ENCODE assay signal across 18 cellular contexts in the genomic region with DNA sequence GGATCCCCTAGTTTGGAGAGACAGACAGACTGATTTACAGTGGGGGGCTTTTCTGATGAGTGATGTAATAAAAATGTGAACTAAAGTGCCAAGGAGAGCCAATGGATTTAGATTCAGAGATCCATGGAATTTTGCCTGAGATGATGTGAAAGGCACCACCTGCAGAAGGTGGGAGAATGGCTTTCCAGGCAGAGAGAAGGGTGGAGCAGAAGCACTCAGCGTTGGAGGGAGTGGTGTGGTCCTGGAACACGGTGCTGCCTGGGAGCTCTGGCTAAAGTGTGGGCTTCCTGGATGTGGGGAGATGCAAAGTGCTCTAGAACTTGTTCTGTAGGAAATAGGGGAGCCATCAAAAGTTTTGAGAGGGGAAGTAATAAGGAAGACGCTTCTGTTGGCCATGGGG. TPM values are rescaled to one million over a fixed set of nuclear protein-coding genes. Genes with fewer than 3 reads are reported as not detected.
A peak's percentile ranks its signal among the peaks of the same experiment; 100 is the strongest.
DNase-seq lines count a peak whose midpoint lies in the region; ATAC-seq and TF ChIP-seq lines count a peak whose summit lies in the region.
"Had no signal": no experiment of that assay in that cellular context is flagged by ENCODE, and none has a peak within 500 bp of the region (broad histone marks: within the 10 kb centered on the region; RNA-seq: fewer than 3 reads in every experiment).

No MANE protein-coding gene starts in this region.

- POLR2A ChIA-PET in CD4-positive, alpha-beta T cell (lab: Charles Lee) = no interaction called here
- POLR2A ChIA-PET in CD8-positive, alpha-beta memory T cell (lab: Charles Lee) = interaction anchor here (0.5 kb wide), 1 partner anchor 864 kb away, joined by 3 read pairs; no protein-coding TSS in a partner anchor

- no peaks in the 10 kb centered on the region for H3K36me3 ChIP-seq in CD8-positive, alpha-beta memory T cell (ENCODE audit: insufficient read depth, low read length)
- H3K36me3 ChIP-seq in effector memory CD4-positive, alpha-beta T cell (ENCODE audit: control insufficient read depth, insufficient read depth, low read length) = peaks cover 23% of the 10 kb centered on the region

- peaks cover 3% of the 10 kb centered on the region for H3K9me3 Mint-ChIP-seq in CD4-positive, alpha-beta T cell
- no peaks in the 10 kb centered on the region for H3K9me3 Mint-ChIP-seq in CD8-positive, alpha-beta memory T cell
- no peaks in the 10 kb centered on the region for H3K9me3 Mint-ChIP-seq in effector memory CD8-positive, alpha-beta T cell
- H3K9me3 Mint-ChIP-seq in natural killer cell treated with Interleukin-12 subunit alpha and Interleukin-12 subunit beta and Interleukin-15 and Interleukin-18, amount 100 ng/mL, for 72 hours = no peaks in the 10 kb centered on the region

- H3K27me3 ChIP-seq in CD4-positive, alpha-beta T cell (ENCODE audit: control insufficient read depth, insufficient read depth, low read length) = no peaks in the 10 kb centered on the region
- no peaks in the 10 kb centered on the region for H3K27me3 ChIP-seq in CD8-positive, alpha-beta memory T cell (ENCODE audit: insufficient read depth, low read length, poor library complexity, severe bottlenecking)
- H3K27me3 ChIP-seq in effector memory CD4-positive, alpha-beta T cell (replicated peaks; ENCODE audit: control insufficient read depth, insufficient read depth, low read length, poor library complexity, severe bottlenecking) = no peaks in the 10 kb centered on the region

- no peak overlapping the region for H3K4me3 ChIP-seq in CD8-positive, alpha-beta memory T cell (ENCODE audit: low read length)
- H3K4me3 ChIP-seq in effector memory CD4-positive, alpha-beta T cell (ENCODE audit: insufficient read depth, low read depth, low read length, poor library complexity, severe bottlenecking) = no peak overlapping the region

- H3K27ac ChIP-seq in CD4-positive, alpha-beta T cell (ENCODE audit: low read depth, low read length) = no peak overlapping the region
- no peak overlapping the region for H3K27ac ChIP-seq in CD8-positive, alpha-beta memory T cell (ENCODE audit: low read depth, low read length)
- H3K27ac ChIP-seq in effector memory CD4-positive, alpha-beta T cell (ENCODE audit: insufficient read depth, low read length, poor library complexity, severe bottlenecking) = no peak overlapping the region
- H3K27ac ChIP-seq: C4-2B had no signal

- no peaks in the 10 kb centered on the region for H3K9me3 ChIP-seq in CD4-positive, alpha-beta T cell (ENCODE audit: control insufficient read depth, low read length)
- no peaks in the 10 kb centered on the region for H3K9me3 ChIP-seq in CD8-positive, alpha-beta memory T cell (ENCODE audit: low read length)
- no peaks in the 10 kb centered on the region for H3K9me3 ChIP-seq in effector memory CD4-positive, alpha-beta T cell (ENCODE audit: control insufficient read depth, low read length)

- TF ChIP-seq CTCF in CD4-positive, alpha-beta T cell (IDR thresholded peaks at IDR 0.05) = no peak

- peaks cover 81% of the 10 kb centered on the region for H3K36me3 Mint-ChIP-seq in CD4-positive, alpha-beta T cell (ENCODE audit: low read depth)
- peaks cover 18 to 57% (median 23%) of the 10 kb centered on the region in 3 donors for H3K36me3 Mint-ChIP-seq in CD8-positive, alpha-beta memory T cell
- H3K36me3 Mint-ChIP-seq in effector memory CD8-positive, alpha-beta T cell (ENCODE audit: insufficient read depth) = peaks cover 28% of the 10 kb centered on the region
- H3K36me3 Mint-ChIP-seq in natural killer cell treated with Interleukin-12 subunit alpha and Interleukin-12 subunit beta and Interleukin-15 and Interleukin-18, amount 100 ng/mL, for 72 hours = peaks cover 25% of the 10 kb centered on the region

- H3K4me1 Mint-ChIP-seq in CD4-positive, alpha-beta T cell (ENCODE audit: low read depth) = peaks cover 63% of the 10 kb centered on the region
- peaks cover 73 to 86% (median 85%) of the 10 kb centered on the region in 3 donors for H3K4me1 Mint-ChIP-seq in CD8-positive, alpha-beta memory T cell
- peaks cover 33 to 61% of the 10 kb centered on the region in 2 donors for H3K4me1 Mint-ChIP-seq in effector memory CD8-positive, alpha-beta T cell (ENCODE audit: low read depth in 2 of 2)
- H3K4me1 Mint-ChIP-seq in natural killer cell treated with Interleukin-12 subunit alpha and Interleukin-12 subunit beta and Interleukin-15 and Interleukin-18, amount 100 ng/mL, for 72 hours (ENCODE audit: low read depth in 2 of 2) = peaks cover 60 to 66% of the 10 kb centered on the region in 2 donors

- CTCF ChIA-PET in CD4-positive, alpha-beta T cell (lab: Charles Lee) = interaction anchor here (0.6 kb wide), 1 partner anchor 961 kb away, joined by 3 read pairs; no protein-coding TSS in a partner anchor
- CTCF ChIA-PET in CD8-positive, alpha-beta memory T cell (lab: Charles Lee) = interaction anchor here (1.0 to 1.2 kb wide), 3 partner anchors 12 to 314 kb away, joined by 3 read pairs; no protein-coding TSS in a partner anchor

- no peak for DNase-seq in CD4-positive, alpha-beta T cell
- no peak for DNase-seq in CD8-positive, alpha-beta memory T cell
- no peak for DNase-seq in effector memory CD8-positive, alpha-beta T cell
- no peak for DNase-seq in natural killer cell treated with Interleukin-12 subunit alpha and Interleukin-12 subunit beta and Interleukin-15 and Interleukin-18, amount 100 ng/mL, for 72 hours (ENCODE audit: low spot score)
- DNase-seq in inferior parietal cortex (ENCODE audit: extremely low spot score) = no peak
- no peak for DNase-seq in effector memory CD4-positive, alpha-beta T cell
- DNase-seq: ACHN, Calu3, GF-D8, HCEC 1CT, NCI-H1105, NCI-H1694 treated with DMSO at 0.1 percent for 48 hours, NCI-H2107, NCI-H510A treated with DMSO at 0.1 percent for 48 hours, NCI-H774 had no signal

- peaks cover 13% of the 10 kb centered on the region for H3K4me1 ChIP-seq in CD8-positive, alpha-beta memory T cell (ENCODE audit: insufficient read depth, low read length)
- H3K4me1 ChIP-seq in effector memory CD4-positive, alpha-beta T cell (ENCODE audit: control insufficient read depth, insufficient read depth, low read length, poor library complexity, severe bottlenecking) = peaks cover 3% of the 10 kb centered on the region

- H3K27ac Mint-ChIP-seq in CD4-positive, alpha-beta T cell = peak overlapping the region; percentile 31
- H3K27ac Mint-ChIP-seq in CD8-positive, alpha-beta memory T cell = peak overlapping the region in 6 of 8 donors; percentile 3 to 87 (median 51)
- H3K27ac Mint-ChIP-seq in effector memory CD8-positive, alpha-beta T cell = peak overlapping the region; percentile 82 to 86
- H3K27ac Mint-ChIP-seq in natural killer cell treated with Interleukin-12 subunit alpha and Interleukin-12 subunit beta and Interleukin-15 and Interleukin-18, amount 100 ng/mL, for 72 hours = peak overlapping the region; percentile 88 to 94

- intact Hi-C loops in CD4-positive, alpha-beta T cell (cut with DNase I, micrococcal nuclease) = no loop called here

- no peak overlapping the region for H3K4me3 Mint-ChIP-seq in CD4-positive, alpha-beta T cell
- no peak overlapping the region for H3K4me3 Mint-ChIP-seq in CD8-positive, alpha-beta memory T cell
- no peak overlapping the region for H3K4me3 Mint-ChIP-seq in effector memory CD8-positive, alpha-beta T cell
- peak overlapping the region; percentile 42 for H3K4me3 Mint-ChIP-seq in natural killer cell treated with Interleukin-12 subunit alpha and Interleukin-12 subunit beta and Interleukin-15 and Interleukin-18, amount 100 ng/mL, for 72 hours

- no peak for ATAC-seq in CD4-positive, alpha-beta T cell (ENCODE audit: poor library complexity)
- no peak for ATAC-seq in effector memory CD8-positive, alpha-beta T cell (replicated peaks)
- ATAC-seq in natural killer cell treated with Interleukin-12 subunit alpha and Interleukin-12 subunit beta and Interleukin-15 and Interleukin-18, amount 100 ng/mL, for 72 hours = no peak
- ATAC-seq in GM21528 (IDR thresholded peaks at IDR 0.05; ENCODE audit: low FRiP score, unreplicated experiment) = no peak
- ATAC-seq: Right ventricle myocardium inferior had no signal

- H3K27me3 Mint-ChIP-seq in CD4-positive, alpha-beta T cell = no peaks in the 10 kb centered on the region
- no peaks in the 10 kb centered on the region for H3K27me3 Mint-ChIP-seq in CD8-positive, alpha-beta memory T cell
- H3K27me3 Mint-ChIP-seq in effector memory CD8-positive, alpha-beta T cell = no peaks in the 10 kb centered on the region
- H3K27me3 Mint-ChIP-seq in natural killer cell treated with Interleukin-12 subunit alpha and Interleukin-12 subunit beta and Interleukin-15 and Interleukin-18, amount 100 ng/mL, for 72 hours = no peaks in the 10 kb centered on the region

RNA-seq across cellular contexts. Expression of gene IQGAP2, which starts 57.0 kb away (rescaled TPM):
- total RNA-seq in CD4-positive, alpha-beta T cell = 10 to 100 TPM; 58.8 TPM
- 10 to 100 TPM; 51.4 to 62.5 TPM for total RNA-seq in CD8-positive, alpha-beta memory T cell
- 70.5 TPM for polyA plus RNA-seq in CD8-positive, alpha-beta memory T cell
- total RNA-seq in natural killer cell treated with Interleukin-12 subunit alpha and Interleukin-12 subunit beta and Interleukin-15 and Interleukin-18, amount 100 ng/mL, for 72 hours = 100 to 1,000 TPM; 104 to 111 TPM

Comparison
In these comparisons a context has a peak if more than half of its experiments do, and no peak if none do; other contexts are left out.
1. H3K27ac Mint-ChIP-seq: peak in every context shown above with its lines; median percentile 91 in natural killer cell treated with Interleukin-12 subunit alpha and Interleukin-12 subunit beta and Interleukin-15 and Interleukin-18, amount 100 ng/mL, for 72 hours; 84 in effector memory CD8-positive, alpha-beta T cell; 51 in CD8-positive, alpha-beta memory T cell; 31 in CD4-positive, alpha-beta T cell.